9 cellular contexts compared by ENCODE assay signal in the genomic region with DNA sequence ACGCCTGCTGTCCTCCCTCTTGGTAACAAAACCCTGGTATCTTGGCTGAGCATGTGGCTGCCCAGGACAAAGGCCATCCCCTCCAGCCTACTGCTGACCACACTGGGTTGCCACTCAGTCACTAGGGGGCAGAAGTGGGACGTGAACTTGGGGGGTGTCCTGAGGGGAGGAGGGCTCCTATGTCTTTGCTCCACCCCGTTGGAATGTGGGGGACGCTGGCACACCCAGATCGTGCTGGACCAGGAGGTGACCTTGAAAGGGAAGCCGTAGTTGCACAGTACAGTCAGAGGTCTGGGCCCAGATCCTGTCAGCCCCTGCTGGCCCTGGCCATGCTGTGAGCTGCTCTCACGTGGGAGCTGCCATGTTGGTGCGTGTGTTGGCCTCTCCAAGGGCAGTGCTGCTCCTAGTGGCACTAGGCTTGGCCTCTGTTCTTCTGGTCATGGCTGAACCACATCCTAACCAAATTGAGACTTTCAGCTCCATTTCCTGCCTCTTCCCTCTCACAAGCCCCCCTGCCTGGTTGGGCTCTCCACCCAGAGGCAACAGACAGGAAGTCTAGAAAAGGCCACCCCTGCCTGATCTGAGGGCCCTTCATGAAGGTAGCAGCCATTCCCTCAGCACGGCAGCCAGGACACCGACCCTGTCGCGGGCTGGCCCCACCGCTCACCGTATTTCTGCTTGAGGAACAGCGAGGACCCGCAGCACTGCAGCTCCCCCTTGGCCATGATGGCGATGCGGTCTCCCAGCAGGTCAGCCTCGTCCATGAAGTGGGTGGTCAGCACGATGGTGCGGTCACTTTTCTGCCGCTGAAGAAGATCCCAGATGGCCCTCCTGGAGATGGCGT. TPM values are rescaled to one million over a fixed set of nuclear protein-coding genes. Genes with fewer than 3 reads are reported as not detected.
DNase-seq lines count a peak whose midpoint lies in the region; ATAC-seq and TF ChIP-seq lines count a peak whose summit lies in the region.
"Had no signal": no experiment of that assay in that cellular context is flagged by ENCODE, and none has a peak within 500 bp of the region (broad histone marks: within the 10 kb centered on the region; RNA-seq: fewer than 3 reads in every experiment).

No MANE protein-coding gene starts in this region.

- no peaks in the 10 kb centered on the region for H3K27me3 Mint-ChIP-seq in natural killer cell treated with Interleukin-12 subunit alpha and Interleukin-12 subunit beta and Interleukin-15 and Interleukin-18, amount 100 ng/mL, for 72 hours

- H3K9ac ChIP-seq in colonic mucosa (ENCODE audit: low read depth in 2 of 2, low read length in 2 of 2) = no peak overlapping the region

- H3K36me3 Mint-ChIP-seq in natural killer cell treated with Interleukin-12 subunit alpha and Interleukin-12 subunit beta and Interleukin-15 and Interleukin-18, amount 100 ng/mL, for 72 hours = no peaks in the 10 kb centered on the region

- ATAC-seq in natural killer cell treated with Interleukin-12 subunit alpha and Interleukin-12 subunit beta and Interleukin-15 and Interleukin-18, amount 100 ng/mL, for 72 hours = peak; percentile 41 to 49
- no peak for ATAC-seq in HG03095 (IDR thresholded peaks at IDR 0.05; ENCODE audit: unreplicated experiment)
- no peak for ATAC-seq in GM21381 (IDR thresholded peaks at IDR 0.05; ENCODE audit: unreplicated experiment)
- ATAC-seq: CD8-positive, alpha-beta T cell had no signal

- H3K27me3 ChIP-seq in colonic mucosa = no peaks in the 10 kb centered on the region

- DNase-seq in NCI-H345 (lab: John Stamatoyannopoulos, UW) (peak; percentile 16), NCI-H345 treated with DMSO at 0.1 percent for 48 hours (lab: John Stamatoyannopoulos, UW; ENCODE audit: unreplicated experiment) (no peak), LNCaP clone FGC (ENCODE audit: low read depth) (no peak), colonic mucosa (peak; percentile 38), NCI-H1694 treated with DMSO at 0.1 percent for 48 hours (lab: John Stamatoyannopoulos, UW) (no peak)
- DNase-seq in natural killer cell treated with Interleukin-12 subunit alpha and Interleukin-12 subunit beta and Interleukin-15 and Interleukin-18, amount 100 ng/mL, for 72 hours (ENCODE audit: low spot score) = no peak

- H3K27ac ChIP-seq in colonic mucosa = no peak overlapping the region

- intact Hi-C loops in colonic mucosa (cut with DNase I) = no loop called here

- H3K4me1 ChIP-seq in colonic mucosa = no peaks in the 10 kb centered on the region

- H3K4me1 Mint-ChIP-seq in natural killer cell treated with Interleukin-12 subunit alpha and Interleukin-12 subunit beta and Interleukin-15 and Interleukin-18, amount 100 ng/mL, for 72 hours (ENCODE audit: low read depth in 2 of 2) = peaks cover 0 to 16% of the 10 kb centered on the region in 2 donors

- no peaks in the 10 kb centered on the region for H3K9me3 ChIP-seq in colonic mucosa

- H3K9me3 Mint-ChIP-seq in natural killer cell treated with Interleukin-12 subunit alpha and Interleukin-12 subunit beta and Interleukin-15 and Interleukin-18, amount 100 ng/mL, for 72 hours = no peaks in the 10 kb centered on the region
- H3K9me3 Mint-ChIP-seq: CD8-positive, alpha-beta T cell had no signal

- H3K27ac Mint-ChIP-seq in natural killer cell treated with Interleukin-12 subunit alpha and Interleukin-12 subunit beta and Interleukin-15 and Interleukin-18, amount 100 ng/mL, for 72 hours = no peak overlapping the region
- H3K27ac Mint-ChIP-seq: CD8-positive, alpha-beta T cell had no signal

- TF ChIP-seq CTCF in LNCaP clone FGC (IDR thresholded peaks at IDR 0.05; ENCODE audit: control insufficient read depth, extremely low read depth, insufficient read depth) (peak; percentile 65), colonic mucosa (IDR thresholded peaks at IDR 0.05) (no peak)

- no peaks in the 10 kb centered on the region for H3K36me3 ChIP-seq in colonic mucosa

- no peak overlapping the region for H3K4me3 Mint-ChIP-seq in natural killer cell treated with Interleukin-12 subunit alpha and Interleukin-12 subunit beta and Interleukin-15 and Interleukin-18, amount 100 ng/mL, for 72 hours
- H3K4me3 Mint-ChIP-seq: CD8-positive, alpha-beta T cell had no signal

- H3K4me3 ChIP-seq in LNCaP clone FGC (ENCODE audit: low read depth, low read length) (no peak overlapping the region), colonic mucosa (no peak overlapping the region)

RNA-seq across cellular contexts. Expression of a gene that starts 29.0 kb away (rescaled TPM):
- 100 to 1,000 TPM; 108 to 154 TPM for total RNA-seq in colonic mucosa
- 100 to 1,000 TPM; 256 to 334 TPM for total RNA-seq in natural killer cell treated with Interleukin-12 subunit alpha and Interleukin-12 subunit beta and Interleukin-15 and Interleukin-18, amount 100 ng/mL, for 72 hours

RNA-seq across cellular contexts. Expression of a gene that starts 43.6 kb away (rescaled TPM):
- total RNA-seq in colonic mucosa = 1 to 10 TPM; 1.3 to 4.6 TPM
- 10 to 100 TPM in 1 of 2 donors, 1 to 10 TPM in 1; 7.3 to 14.9 TPM for total RNA-seq in natural killer cell treated with Interleukin-12 subunit alpha and Interleukin-12 subunit beta and Interleukin-15 and Interleukin-18, amount 100 ng/mL, for 72 hours

RNA-seq across cellular contexts. Expression of a gene that starts 45.5 kb away (rescaled TPM):
- total RNA-seq in colonic mucosa = 100 to 1,000 TPM; 109 to 134 TPM
- 10 to 100 TPM; 29.1 to 51.1 TPM for total RNA-seq in natural killer cell treated with Interleukin-12 subunit alpha and Interleukin-12 subunit beta and Interleukin-15 and Interleukin-18, amount 100 ng/mL, for 72 hours

Comparison
In these comparisons a context has a peak if more than half of its experiments do, and no peak if none do; other contexts are left out.
1. DNase-seq: peak in NCI-H345 (single experiment) and colonic mucosa (single experiment); none in NCI-H345 treated with DMSO at 0.1 percent for 48 hours (single experiment), LNCaP clone FGC (single experiment), natural killer cell treated with Interleukin-12 subunit alpha and Interleukin-12 subunit beta and Interleukin-15 and Interleukin-18, amount 100 ng/mL, for 72 hours (single experiment) and NCI-H1694 treated with DMSO at 0.1 percent for 48 hours (single experiment).
2. ATAC-seq: peak in natural killer cell treated with Interleukin-12 subunit alpha and Interleukin-12 subunit beta and Interleukin-15 and Interleukin-18, amount 100 ng/mL, for 72 hours (2 of 2); none in HG03095 (single experiment) and GM21381 (single experiment).